ENCODE assay signal across 21 cellular contexts in genomic region chr21:38898422-38899098, GRCh38.
DNase-seq lines count a peak whose midpoint lies in the region; ATAC-seq and TF ChIP-seq lines count a peak whose summit lies in the region.
"Had no signal": no experiment of that assay in that cellular context is flagged by ENCODE, and none has a peak within 500 bp of the region (broad histone marks: within the 10 kb centered on the region; RNA-seq: fewer than 3 reads in every experiment).

No MANE protein-coding gene starts in this region.

- H3K4me1 ChIP-seq in mammary epithelial cell (ENCODE audit: insufficient read depth, low read length), result peaks cover 19% of the 10 kb centered on the region
- peaks cover 23% of the 10 kb centered on the region for H3K4me1 ChIP-seq in PC-3 (ENCODE audit: insufficient read depth, low read length)
- peaks cover 0 to 6% of the 10 kb centered on the region in 2 donors for H3K4me1 ChIP-seq in left lung
- H3K4me1 ChIP-seq in uterus, result no peaks in the 10 kb centered on the region
- H3K4me1 ChIP-seq: A549 had no signal

- dilution Hi-C loops in mammary epithelial cell (cut with HindIII; ENCODE audit: low sequenced_read_pairs), result no loop called here

- H2AFZ ChIP-seq in mammary epithelial cell (ENCODE audit: low read depth, low read length), result no peak overlapping the region
- H2AFZ ChIP-seq in PC-3 (ENCODE audit: low read length), result no peak overlapping the region
- H2AFZ ChIP-seq: neural progenitor cell had no signal

- peak overlapping the region; percentile 71 for H3K27ac Mint-ChIP-seq in MCF 10A (ENCODE audit: low read depth, unreplicated experiment)
- H3K27ac Mint-ChIP-seq: mesothelial cell of epicardium; neural progenitor cell; stimulated activated naive B cell treated with anti-CD40 and anti-IgM and Interleukin-4, amounts not matched to agents 10 μg/mL and 1 μg/mL and 100 μg/mL, for 72 hours had no signal

- no peaks in the 10 kb centered on the region for H4K20me1 ChIP-seq in mammary epithelial cell (ENCODE audit: insufficient read depth, low read length)
- H4K20me1 ChIP-seq in PC-3 (ENCODE audit: low read length), result no peaks in the 10 kb centered on the region
- H4K20me1 ChIP-seq: BLaER1 treated with 17β-estradiol and CSF1 and Interleukin-3, amounts not matched to agents 10 nM and 100 nM had no signal

- no peaks in the 10 kb centered on the region for H3K79me2 ChIP-seq in mammary epithelial cell (ENCODE audit: insufficient read depth, low read length)
- no peaks in the 10 kb centered on the region for H3K79me2 ChIP-seq in PC-3 (ENCODE audit: low read length)

- H3K9me3 ChIP-seq in mammary epithelial cell (replicated peaks; ENCODE audit: insufficient read depth, low read length), result no peaks in the 10 kb centered on the region
- no peaks in the 10 kb centered on the region for H3K9me3 ChIP-seq in PC-3 (ENCODE audit: low read length)
- no peaks in the 10 kb centered on the region for H3K9me3 ChIP-seq in left lung
- no peaks in the 10 kb centered on the region for H3K9me3 ChIP-seq in uterus
- H3K9me3 ChIP-seq: A549 had no signal

- no peaks in the 10 kb centered on the region for H3K27me3 ChIP-seq in mammary epithelial cell (ENCODE audit: insufficient read depth, low read length)
- no peaks in the 10 kb centered on the region for H3K27me3 ChIP-seq in PC-3 (ENCODE audit: low read length)
- no peaks in the 10 kb centered on the region for H3K27me3 ChIP-seq in left lung
- no peaks in the 10 kb centered on the region for H3K27me3 ChIP-seq in uterus
- H3K27me3 ChIP-seq: BLaER1 treated with 17β-estradiol and CSF1 and Interleukin-3, amounts not matched to agents 10 nM and 100 nM; neural progenitor cell had no signal

- BruUV-seq in MCF 10A (replicated peaks; lab: Mats Ljungman, UMichigan) (no TSS peak), mammary epithelial cell (replicated peaks; lab: Mats Ljungman, UMichigan) (no TSS peak), PC-3 (replicated peaks; lab: Mats Ljungman, UMichigan) (no TSS peak)

- no peaks in the 10 kb centered on the region for H3K9me2 ChIP-seq in PC-3 (replicated peaks; ENCODE audit: low read length)

- H3K27me3 Mint-ChIP-seq in MCF 10A (ENCODE audit: insufficient read depth, unreplicated experiment), result no peaks in the 10 kb centered on the region

- in situ Hi-C loops in mammary epithelial cell (cut with MboI; ENCODE audit: low sequenced_read_pairs in 2 of 2), result no loop called here

- 77% methylated on average over 5 of the region's 5 CpGs for WGBS in mammary epithelial cell (ENCODE audit: low coverage, missing lambda C conversion rate)

- TF ChIP-seq CTCF in MCF 10A (IDR thresholded peaks at IDR 0.05; ENCODE audit: unreplicated experiment), result no peak
- no peak for TF ChIP-seq CTCF in mammary epithelial cell (conservative IDR thresholded peaks at IDR 0.05 in 1 of 2, IDR thresholded peaks at IDR 0.05 in 1 of 2; ENCODE audit: extremely low read depth in 1 of 2, insufficient read depth in 1 of 2, low read depth in 1 of 2, low read length in 2 of 2)
- TF ChIP-seq CTCF in PC-3 (conservative IDR thresholded peaks at IDR 0.05; ENCODE audit: low read depth, low read length), result no peak
- TF ChIP-seq CTCF in left lung (IDR thresholded peaks at IDR 0.05), result no peak
- TF ChIP-seq CTCF in uterus (IDR thresholded peaks at IDR 0.05), result no peak
- no peak for TF ChIP-seq CTCF in GM20000 (IDR thresholded peaks at IDR 0.05; ENCODE audit: extremely low read depth, missing control alignments)

- H3K36me3 Mint-ChIP-seq in MCF 10A (ENCODE audit: insufficient read depth, unreplicated experiment), result no peaks in the 10 kb centered on the region
- H3K36me3 Mint-ChIP-seq: mesothelial cell of epicardium; neural progenitor cell; stimulated activated naive B cell treated with anti-CD40 and anti-IgM and Interleukin-4, amounts not matched to agents 10 μg/mL and 1 μg/mL and 100 μg/mL, for 72 hours had no signal

- H3K4me3 ChIP-seq in mammary epithelial cell (replicated peaks in 1 of 3; ENCODE audit: insufficient read depth in 1 of 3, low read depth in 2 of 3, low read length in 3 of 3) (no peak overlapping the region), PC-3 (ENCODE audit: low read length) (no peak overlapping the region), left lung (no peak overlapping the region), uterus (no peak overlapping the region)
- H3K4me3 ChIP-seq: A549; BLaER1 treated with 17β-estradiol and CSF1 and Interleukin-3, amounts not matched to agents 10 nM and 100 nM; neural progenitor cell; SK-N-MC had no signal

- no peaks in the 10 kb centered on the region for H3F3A ChIP-seq in PC-3 (ENCODE audit: low read length, unreplicated experiment)

- ATAC-seq in PC-3 (peak; percentile 91), left lung (peak; percentile 84), GM18517 (IDR thresholded peaks at IDR 0.05; ENCODE audit: unreplicated experiment) (no peak)
- ATAC-seq: A549; stimulated activated naive B cell treated with anti-CD40 and anti-IgM and Interleukin-4, amounts not matched to agents 10 μg/mL and 1 μg/mL and 100 μg/mL, for 72 hours had no signal

- H3K27ac ChIP-seq in mammary epithelial cell (ENCODE audit: insufficient read depth, low read depth, low read length), result no peak overlapping the region
- 0 out of 2 replicates have a peak overlapping the region, but pooled peaks have one; percentile 5 for H3K27ac ChIP-seq in PC-3 (ENCODE audit: low read length)
- H3K27ac ChIP-seq in left lung, result no peak overlapping the region
- H3K27ac ChIP-seq in uterus, result peak overlapping the region; percentile 43 to 58
- H3K27ac ChIP-seq: A549, neural progenitor cell, SK-N-MC had no signal

- H3K36me3 ChIP-seq in mammary epithelial cell (ENCODE audit: insufficient read depth, low read length) (no peaks in the 10 kb centered on the region), PC-3 (ENCODE audit: low read depth, low read length) (no peaks in the 10 kb centered on the region), left lung (no peaks in the 10 kb centered on the region), uterus (no peaks in the 10 kb centered on the region)
- H3K36me3 ChIP-seq: BLaER1 treated with 17β-estradiol and CSF1 and Interleukin-3, amounts not matched to agents 10 nM and 100 nM; neural progenitor cell had no signal

- no peak overlapping the region for H3K4me2 ChIP-seq in mammary epithelial cell (ENCODE audit: insufficient read depth, low read depth, low read length)
- H3K4me2 ChIP-seq in PC-3 (ENCODE audit: low read length), result peak overlapping the region; percentile 23
- H3K4me2 ChIP-seq: A549, neural progenitor cell had no signal

- POLR2A ChIA-PET in MCF 10A (lab: Yijun Ruan, JAX), result interaction anchor here (0.8 to 2.1 kb wide), 4 partner anchors 10 to 67 kb away, joined by 3 to 7 read pairs (median 3); no protein-coding TSS in a partner anchor
- POLR2A ChIA-PET in PC-3 (lab: Charles Lee; ENCODE audit: unreplicated experiment), result interaction anchor here (0.6 kb wide), 1 partner anchor 15 kb away, joined by 9 read pairs; no protein-coding TSS in a partner anchor

- TF ChIP-seq POLR2A in uterus (IDR thresholded peaks at IDR 0.05), result no peak

- no peak overlapping the region for H3K4me3 Mint-ChIP-seq in MCF 10A (ENCODE audit: unreplicated experiment)
- H3K4me3 Mint-ChIP-seq: mesothelial cell of epicardium; neural progenitor cell; stimulated activated naive B cell treated with anti-CD40 and anti-IgM and Interleukin-4, amounts not matched to agents 10 μg/mL and 1 μg/mL and 100 μg/mL, for 72 hours had no signal

- H3K4me1 Mint-ChIP-seq in MCF 10A (ENCODE audit: insufficient read depth, unreplicated experiment), result peaks cover 37% of the 10 kb centered on the region

- peak; percentile 75 for DNase-seq in MCF 10A (ENCODE audit: unreplicated experiment)
- no peak for DNase-seq in mammary epithelial cell
- DNase-seq in PC-3, result peak; percentile 77
- DNase-seq in left lung, result no peak
- no peak for DNase-seq in uterus
- DNase-seq in GM20000 (ENCODE audit: low spot score), result no peak
- no peak for DNase-seq in NCI-H146 (lab: John Stamatoyannopoulos, UW)
- DNase-seq: activated gamma-delta T cell; amygdala; DMS 273 treated with DMSO at 0.1 percent for 48 hours; hypothalamus; NCI-H1930; NCI-H446 treated with DMSO at 0.1 percent for 48 hours; stimulated activated naive B cell treated with anti-CD40 and anti-IgM and Interleukin-4, amounts not matched to agents 10 μg/mL and 1 μg/mL and 100 μg/mL, for 72 hours; T-helper 9 cell had no signal

- intact Hi-C loops in MCF 10A (cut with micrococcal nuclease) (no loop called here), mammary epithelial cell (cut with micrococcal nuclease) (no loop called here), PC-3 (cut with micrococcal nuclease) (loop anchor here (5.0 kb wide), 1 partner anchor 76 kb away; no protein-coding TSS in a partner anchor), left lung (cut with DNase I) (no loop called here), uterus (cut with DNase I; ENCODE audit: low total_unique reads) (no loop called here)

- H3K9me3 Mint-ChIP-seq in MCF 10A (ENCODE audit: unreplicated experiment), result peaks cover 8% of the 10 kb centered on the region
- H3K9me3 Mint-ChIP-seq: neural progenitor cell had no signal

- no peak overlapping the region for H3K9ac ChIP-seq in mammary epithelial cell (ENCODE audit: insufficient read depth, low read length)
- no peak overlapping the region for H3K9ac ChIP-seq in PC-3 (ENCODE audit: low read length)
- H3K9ac ChIP-seq: BLaER1 treated with 17β-estradiol and CSF1 and Interleukin-3, amounts not matched to agents 10 nM and 100 nM; neural progenitor cell had no signal

- CTCF ChIA-PET in MCF 10A (lab: Yijun Ruan, JAX) (no interaction called here), mammary epithelial cell (lab: Charles Lee; ENCODE audit: low non-redundant PET) (no interaction called here), PC-3 (lab: Charles Lee) (interaction anchor here (0.8 kb wide), 1 partner anchor 93 kb away, joined by 3 read pairs; the partner anchor contains the start of gene ETS2)

Comparison
In these comparisons a context has a peak if more than half of its experiments do, and no peak if none do; other contexts are left out.
1. DNase-seq: peak in MCF 10A (single experiment) and PC-3 (single experiment); none in mammary epithelial cell (single experiment), left lung (0 of 2), uterus (0 of 2), GM20000 (single experiment) and NCI-H146 (single experiment).
2. H3K27ac ChIP-seq: peak in PC-3 (single experiment) and uterus (2 of 2); none in mammary epithelial cell (single experiment) and left lung (0 of 2).